13 cellular contexts compared by ENCODE assay signal in genomic region chr12:37672655-37673260, GRCh38.
A peak's percentile ranks its signal among the peaks of the same experiment; 100 is the strongest.
DNase-seq lines count a peak whose midpoint lies in the region; ATAC-seq and TF ChIP-seq lines count a peak whose summit lies in the region.
"Had no signal": no experiment of that assay in that cellular context is flagged by ENCODE, and none has a peak within 500 bp of the region (broad histone marks: within the 10 kb centered on the region; RNA-seq: fewer than 3 reads in every experiment).

No MANE protein-coding gene starts in this region.

- intact Hi-C loops in uterus (cut with DNase I; ENCODE audit: low total_unique reads): no loop called here

- H3K9ac ChIP-seq in OCI-LY3 (ENCODE audit: low read length): no peak overlapping the region

- ATAC-seq in HG02759 (IDR thresholded peaks at IDR 0.05; ENCODE audit: unreplicated experiment): no peak
- ATAC-seq: stimulated activated naive CD8-positive, alpha-beta T cell treated with anti-CD3 and anti-CD28 coated beads, Interleukin-15, amount 100 ng/mL, for 72 hours had no signal

- H3K9me3 ChIP-seq in OCI-LY3 (ENCODE audit: insufficient read depth, low read length): no peaks in the 10 kb centered on the region
- H3K9me3 ChIP-seq in uterus: no peaks in the 10 kb centered on the region

- H3K27me3 ChIP-seq in OCI-LY3 (ENCODE audit: low read depth, low read length) (no peaks in the 10 kb centered on the region), uterus (no peaks in the 10 kb centered on the region)

- in situ Hi-C loops in ACHN (cut with HindIII; ENCODE audit: low pct_ligation_motif_present, low pct_unique_long_range_greater_than_20kb, low sequenced_read_pairs): no loop called here

- H3K4me2 ChIP-seq in OCI-LY3 (ENCODE audit: low read length): no peak overlapping the region

- no peak overlapping the region for H2AFZ ChIP-seq in OCI-LY3 (ENCODE audit: low read depth, low read length)

- H3K27ac ChIP-seq in OCI-LY3 (ENCODE audit: low read length): no peak overlapping the region
- H3K27ac ChIP-seq in uterus: no peak overlapping the region

- no peaks in the 10 kb centered on the region for H3K36me3 ChIP-seq in OCI-LY3 (replicated peaks; ENCODE audit: low read depth, low read length)
- no peaks in the 10 kb centered on the region for H3K36me3 ChIP-seq in uterus

- peak; percentile 26 for DNase-seq in ACHN
- DNase-seq in epithelial cell of proximal tubule (ENCODE audit: low read depth): no peak
- no peak for DNase-seq in uterus
- no peak for DNase-seq in HPDE6-E6E7 (ENCODE audit: extremely low spot score)
- DNase-seq in stimulated activated CD4-positive, alpha-beta T cell treated with anti-CD3 and anti-CD28 coated beads, Interleukin-2, amount 100 ng/mL, for 48 hours: no peak
- DNase-seq: activated naive CD4-positive, alpha-beta T cell treated with anti-CD3 and anti-CD28 coated beads for 36 hours; cerebellar nuclear complex; NCI-H2029; retina; stimulated activated naive CD8-positive, alpha-beta T cell treated with anti-CD3 and anti-CD28 coated beads, Interleukin-15, amount 100 ng/mL, for 72 hours had no signal

- no peaks in the 10 kb centered on the region for H3K79me2 ChIP-seq in OCI-LY3 (ENCODE audit: low read length)

- no peaks in the 10 kb centered on the region for H4K20me1 ChIP-seq in OCI-LY3 (ENCODE audit: insufficient read depth, low read length)

- H3K4me1 ChIP-seq in OCI-LY3 (ENCODE audit: low read length) (no peaks in the 10 kb centered on the region), uterus (no peaks in the 10 kb centered on the region)

- H3K4me3 ChIP-seq in OCI-LY3 (ENCODE audit: low read length) (no peak overlapping the region), epithelial cell of proximal tubule (ENCODE audit: low read depth, low read length) (no peak overlapping the region), uterus (no peak overlapping the region)

- peak; percentile 27 for TF ChIP-seq CTCF in GM12873 (IDR thresholded peaks at IDR 0.05; ENCODE audit: insufficient read depth, low read depth, low read length, missing control alignments)
- TF ChIP-seq CTCF in OCI-LY3 (IDR thresholded peaks at IDR 0.05; ENCODE audit: low read depth, low read length): peak; percentile 52
- TF ChIP-seq CTCF in epithelial cell of proximal tubule (conservative IDR thresholded peaks at IDR 0.05; ENCODE audit: low read depth, low read length): peak; percentile 40
- no peak for TF ChIP-seq CTCF in uterus (IDR thresholded peaks at IDR 0.05)

- TF ChIP-seq POLR2A in uterus (IDR thresholded peaks at IDR 0.05): no peak

Comparison
In these comparisons a context has a peak if more than half of its experiments do, and no peak if none do; other contexts are left out.
1. CTCF ChIP-seq: peak in GM12873 (single experiment), OCI-LY3 (single experiment) and epithelial cell of proximal tubule (single experiment); none in uterus (0 of 4).